ENCODE assay signal across 8 cellular contexts in genomic region chr1:154983776-154984466, GRCh38. TPM values are rescaled to one million over a fixed set of nuclear protein-coding genes. Genes with fewer than 3 reads are reported as not detected.
DNase-seq lines count a peak whose midpoint lies in the region; ATAC-seq, FAIRE-seq and TF ChIP-seq lines count a peak whose summit lies in the region.

No MANE protein-coding gene starts in this region.

- no peaks in the 10 kb centered on the region for H3K9me2 ChIP-seq in SU-DHL-6 (replicated peaks; ENCODE audit: insufficient read depth, low read length)

- H3K27me3 ChIP-seq in SU-DHL-6 (ENCODE audit: low read length) (no peaks in the 10 kb centered on the region), iPS-20b (ENCODE audit: insufficient read depth, low read length) (no peaks in the 10 kb centered on the region)

- H3K27ac Mint-ChIP-seq in T-cell = no peak overlapping the region

- peak overlapping the region; percentile 92 for H3K9ac ChIP-seq in SU-DHL-6 (ENCODE audit: low read length)
- peak overlapping the region; percentile 96 for H3K9ac ChIP-seq in iPS-20b (ENCODE audit: low read depth, low read length)

- ATAC-seq in T-cell (replicated peaks in 1 of 4) = no peak

- no peak overlapping the region for H2AFZ ChIP-seq in SU-DHL-6 (ENCODE audit: low read depth, low read length, severe bottlenecking)

- H3K4me3 ChIP-seq in SU-DHL-6 (ENCODE audit: insufficient read depth, low read length, poor library complexity, severe bottlenecking) (peak overlapping the region; percentile 84), iPS-20b (ENCODE audit: low read length) (peak overlapping the region; percentile 91)

- TF ChIP-seq CTCF in SU-DHL-6 (IDR thresholded peaks at IDR 0.05; ENCODE audit: insufficient read depth, low read length, poor library complexity, severe bottlenecking) = peak; percentile 16

- peaks cover 13% of the 10 kb centered on the region for H3K36me3 Mint-ChIP-seq in T-cell

- H3K9me3 Mint-ChIP-seq in T-cell = no peaks in the 10 kb centered on the region

- H3K9me3 ChIP-seq in SU-DHL-6 (ENCODE audit: insufficient read depth, low read length) = no peaks in the 10 kb centered on the region
- H3K9me3 ChIP-seq in iPS-20b (ENCODE audit: insufficient read depth, low read depth, low read length) = no peaks in the 10 kb centered on the region

- DNase-seq in NCI-H2029 (lab: John Stamatoyannopoulos, UW) = peak; percentile 17
- DNase-seq in NCI-H2029 treated with DMSO at 0.1 percent for 48 hours (lab: John Stamatoyannopoulos, UW) = no peak
- no peak for DNase-seq in substantia nigra (lab: John Stamatoyannopoulos, UW)
- DNase-seq in T-cell = no peak
- DNase-seq in urothelium cell line (ENCODE audit: low spot score) = no peak
- DNase-seq in D341Med (ENCODE audit: low spot score) = no peak

- H3K4me1 ChIP-seq in iPS-20b (ENCODE audit: insufficient read depth, low read length) = peaks cover 6% of the 10 kb centered on the region; the same call in 1 of the 2 replicates

- peaks cover 30% of the 10 kb centered on the region for H3K79me2 ChIP-seq in SU-DHL-6 (ENCODE audit: insufficient read depth, low read length)

- FAIRE-seq in urothelium cell line (lab: Jason Lieb, UNC) = no peak

- no peaks in the 10 kb centered on the region for H3K27me3 Mint-ChIP-seq in T-cell

- POLR2A ChIA-PET in T-cell (lab: Charles Lee) = interaction anchor here (0.7 to 3.0 kb wide), 2 partner anchors 29 to 47 kb away, joined by 3 to 19 read pairs; partner anchors contain the start of gene PBXIP1 (in 1 of the 2)

- CTCF ChIA-PET in T-cell (lab: Charles Lee) = interaction anchor here (0.5 to 3.4 kb wide), 15 partner anchors 10 to 190 kb away, joined by 3 to 29 read pairs (median 4); partner anchors contain the start of genes ADAM15 (in 1 of the 2), LENEP (in 1 of the 2), PBXIP1 (in 1 of the 2) and PYGO2 (in 1 of the 2)

- peaks cover 14% of the 10 kb centered on the region for H3F3A ChIP-seq in SU-DHL-6 (ENCODE audit: insufficient read depth)

- peak overlapping the region; percentile 100 for H3K4me2 ChIP-seq in SU-DHL-6 (ENCODE audit: low read depth, low read length, poor library complexity, severe bottlenecking)

- peaks cover 8 to 21% (median 21%) of the 10 kb centered on the region in 3 donors for H3K4me1 Mint-ChIP-seq in T-cell

- H3K27ac ChIP-seq in SU-DHL-6 (ENCODE audit: low read depth, low read length) (peak overlapping the region; percentile 54), iPS-20b (ENCODE audit: low read length) (peak overlapping the region; percentile 62), substantia nigra (ENCODE audit: low read depth, low read length, poor library complexity, severe bottlenecking) (peak overlapping the region; percentile 81)

- H3K36me3 ChIP-seq in SU-DHL-6 (ENCODE audit: low read length) (peaks cover 2% of the 10 kb centered on the region; the same call in 1 of the 2 replicates), iPS-20b (ENCODE audit: insufficient read depth, low read depth, low read length) (peaks cover 54% of the 10 kb centered on the region)

- no peaks in the 10 kb centered on the region; the same call in 1 of the 2 replicates for H4K20me1 ChIP-seq in SU-DHL-6 (ENCODE audit: low read depth, low read length)

- no peak overlapping the region for H3K4me3 Mint-ChIP-seq in T-cell

RNA-seq across cellular contexts. Expression of gene FLAD1, which starts 0.8 kb away (rescaled TPM):
- 10 to 100 TPM; 32.8 to 64.3 (median 53.4) TPM for total RNA-seq in T-cell

RNA-seq across cellular contexts. Expression of gene CKS1B, which starts 9.4 kb away (rescaled TPM):
- total RNA-seq in T-cell = 10 to 100 TPM in 4 of 5 donors, 1 to 10 TPM in 1; 7.9 to 11.8 (median 10.3) TPM

RNA-seq across cellular contexts. Expression of gene LENEP, which starts 9.5 kb away (rescaled TPM):
- total RNA-seq in T-cell = 1 to 10 TPM in 3 of 5 donors, not detected in 2; 1.3 to 3.0 (median 1.6) TPM

RNA-seq across cellular contexts. Expression of gene SHC1, which starts 13.4 kb away (rescaled TPM):
- total RNA-seq in T-cell = 10 to 100 TPM; 61.3 to 88.2 (median 76.8) TPM

RNA-seq across cellular contexts. Expression of gene ZBTB7B, which starts 18.7 kb away (rescaled TPM):
- total RNA-seq in T-cell = 10 to 100 TPM; 39.6 to 68.4 (median 51.7) TPM
